ENCODE assay signal across 27 cellular contexts in genomic region chr10:96352587-96352986, GRCh38. TPM values are rescaled to one million over a fixed set of nuclear protein-coding genes. Genes with fewer than 3 reads are reported as not detected.
DNase-seq lines count a peak whose midpoint lies in the region; ATAC-seq and TF ChIP-seq lines count a peak whose summit lies in the region.
"Had no signal": no experiment of that assay in that cellular context is flagged by ENCODE, and none has a peak within 500 bp of the region (broad histone marks: within the 10 kb centered on the region; RNA-seq: fewer than 3 reads in every experiment).

No MANE protein-coding gene starts in this region.

- POLR2A ChIA-PET in WTC11 (lab: Charles Lee) = interaction anchor here (0.6 kb wide), 1 partner anchor 995 kb away, joined by 4 read pairs; no protein-coding TSS in a partner anchor

- H3K27me3 Mint-ChIP-seq in WTC11 (ENCODE audit: low read depth) = no peaks in the 10 kb centered on the region; the same call in 1 of the 2 replicates

- peak; percentile 29 for ATAC-seq in left lobe of liver
- no peak for ATAC-seq in WTC11
- ATAC-seq in HG03342 (IDR thresholded peaks at IDR 0.05; ENCODE audit: unreplicated experiment) = no peak

- H3K27ac Mint-ChIP-seq in WTC11 = no peak overlapping the region
- H3K27ac Mint-ChIP-seq: CD14-positive monocyte; CD8-positive, alpha-beta memory T cell had no signal

- peaks cover 10% of the 10 kb centered on the region; the same call in 1 of the 2 replicates for H3K9me3 Mint-ChIP-seq in WTC11

- H3K4me1 Mint-ChIP-seq in WTC11 = peaks cover 20% of the 10 kb centered on the region
- H3K4me1 Mint-ChIP-seq: CD14-positive monocyte; CD8-positive, alpha-beta memory T cell had no signal

- peaks cover 5% of the 10 kb centered on the region for H3K36me3 Mint-ChIP-seq in WTC11
- H3K36me3 Mint-ChIP-seq: CD14-positive monocyte; CD8-positive, alpha-beta memory T cell had no signal

- CTCF ChIA-PET in WTC11 (lab: Charles Lee) = interaction anchor here (1.0 to 1.4 kb wide), 5 partner anchors 12 to 61 kb away, joined by 3 to 9 read pairs (median 3); no protein-coding TSS in a partner anchor

- H3K4me1 ChIP-seq in HAP-1 = no peaks in the 10 kb centered on the region
- H3K4me1 ChIP-seq: BE2C, SJSA1 had no signal

- DNase-seq in LNCaP clone FGC (ENCODE audit: low read depth) (peak; percentile 61), coronary artery (ENCODE audit: low spot score) (peak; percentile 45), left lobe of liver (ENCODE audit: low spot score) (no peak), substantia nigra (lab: John Stamatoyannopoulos, UW) (no peak), WTC11 (ENCODE audit: low spot score) (no peak), HAP-1 (ENCODE audit: low spot score in 2 of 2) (no peak)
- DNase-seq: 8988T; ACHN; BE2C; CD8-positive, alpha-beta memory T cell; DMS153; H7; IMR-90; KG1; NCI-H1092; NCI-H1417 treated with DMSO at 0.1 percent for 48 hours; NCI-H1694 treated with DMSO at 0.1 percent for 48 hours; NCI-H2081; NCI-H2227 treated with DMSO at 0.1 percent for 48 hours; NCI-H526 treated with DMSO at 0.1 percent for 48 hours; PC-9; Right ventricle myocardium superior; RPMI8226 had no signal

- no peaks in the 10 kb centered on the region for H3K36me3 ChIP-seq in HAP-1 (replicated peaks)
- H3K36me3 ChIP-seq: BE2C, SJSA1 had no signal

- peaks cover 7% of the 10 kb centered on the region for H3K27me3 ChIP-seq in HAP-1 (ENCODE audit: low read depth)

- no peaks in the 10 kb centered on the region for H3K9me3 ChIP-seq in HAP-1
- H3K9me3 ChIP-seq: BE2C, SJSA1 had no signal

- H3K27ac ChIP-seq in coronary artery = no peak overlapping the region
- peak overlapping the region; percentile 53 for H3K27ac ChIP-seq in substantia nigra (ENCODE audit: low read depth, low read length, poor library complexity, severe bottlenecking)
- H3K27ac ChIP-seq: PC-9, SJSA1 had no signal

- TF ChIP-seq CTCF in LNCaP clone FGC (IDR thresholded peaks at IDR 0.05; ENCODE audit: control insufficient read depth, extremely low read depth, insufficient read depth) (no peak), coronary artery (IDR thresholded peaks at IDR 0.05) (no peak), WTC11 (IDR thresholded peaks at IDR 0.05) (no peak)

- H3K4me3 Mint-ChIP-seq in WTC11 = no peak overlapping the region
- H3K4me3 Mint-ChIP-seq: CD14-positive monocyte; CD8-positive, alpha-beta memory T cell had no signal

- in situ Hi-C loops in HAP-1 (cut with MboI; ENCODE audit: low sequenced_read_pairs) = no loop called here

- H3K4me3 ChIP-seq in LNCaP clone FGC (ENCODE audit: low read depth, low read length) (no peak overlapping the region), coronary artery (no peak overlapping the region), HAP-1 (no peak overlapping the region)
- H3K4me3 ChIP-seq: PC-9, SJSA1 had no signal

TF ChIP-seq in WTC11, 78 proteins besides CTCF, POLR2A, EP300 and RAD21 (continues in another document):
- TF ChIP-seq SMAD3 (CRISPR knock-in tag; IDR thresholded peaks at IDR 0.05; ENCODE audit: borderline replicate concordance) = no peak
- no peak for TF ChIP-seq FOXP4 (CRISPR knock-in tag; IDR thresholded peaks at IDR 0.05)
- no peak for TF ChIP-seq PREB (CRISPR knock-in tag; IDR thresholded peaks at IDR 0.05; ENCODE audit: borderline replicate concordance)
- TF ChIP-seq TP53 (CRISPR knock-in tag; IDR thresholded peaks at IDR 0.05) = no peak
- TF ChIP-seq EMX1 (CRISPR knock-in tag; IDR thresholded peaks at IDR 0.05) = no peak
- no peak for TF ChIP-seq ESRRA (CRISPR knock-in tag; IDR thresholded peaks at IDR 0.05; ENCODE audit: borderline replicate concordance)
- TF ChIP-seq ZNF281 (CRISPR knock-in tag; IDR thresholded peaks at IDR 0.05) = no peak
- no peak for TF ChIP-seq JUN (CRISPR knock-in tag; IDR thresholded peaks at IDR 0.05)
- TF ChIP-seq, protein P1, sequence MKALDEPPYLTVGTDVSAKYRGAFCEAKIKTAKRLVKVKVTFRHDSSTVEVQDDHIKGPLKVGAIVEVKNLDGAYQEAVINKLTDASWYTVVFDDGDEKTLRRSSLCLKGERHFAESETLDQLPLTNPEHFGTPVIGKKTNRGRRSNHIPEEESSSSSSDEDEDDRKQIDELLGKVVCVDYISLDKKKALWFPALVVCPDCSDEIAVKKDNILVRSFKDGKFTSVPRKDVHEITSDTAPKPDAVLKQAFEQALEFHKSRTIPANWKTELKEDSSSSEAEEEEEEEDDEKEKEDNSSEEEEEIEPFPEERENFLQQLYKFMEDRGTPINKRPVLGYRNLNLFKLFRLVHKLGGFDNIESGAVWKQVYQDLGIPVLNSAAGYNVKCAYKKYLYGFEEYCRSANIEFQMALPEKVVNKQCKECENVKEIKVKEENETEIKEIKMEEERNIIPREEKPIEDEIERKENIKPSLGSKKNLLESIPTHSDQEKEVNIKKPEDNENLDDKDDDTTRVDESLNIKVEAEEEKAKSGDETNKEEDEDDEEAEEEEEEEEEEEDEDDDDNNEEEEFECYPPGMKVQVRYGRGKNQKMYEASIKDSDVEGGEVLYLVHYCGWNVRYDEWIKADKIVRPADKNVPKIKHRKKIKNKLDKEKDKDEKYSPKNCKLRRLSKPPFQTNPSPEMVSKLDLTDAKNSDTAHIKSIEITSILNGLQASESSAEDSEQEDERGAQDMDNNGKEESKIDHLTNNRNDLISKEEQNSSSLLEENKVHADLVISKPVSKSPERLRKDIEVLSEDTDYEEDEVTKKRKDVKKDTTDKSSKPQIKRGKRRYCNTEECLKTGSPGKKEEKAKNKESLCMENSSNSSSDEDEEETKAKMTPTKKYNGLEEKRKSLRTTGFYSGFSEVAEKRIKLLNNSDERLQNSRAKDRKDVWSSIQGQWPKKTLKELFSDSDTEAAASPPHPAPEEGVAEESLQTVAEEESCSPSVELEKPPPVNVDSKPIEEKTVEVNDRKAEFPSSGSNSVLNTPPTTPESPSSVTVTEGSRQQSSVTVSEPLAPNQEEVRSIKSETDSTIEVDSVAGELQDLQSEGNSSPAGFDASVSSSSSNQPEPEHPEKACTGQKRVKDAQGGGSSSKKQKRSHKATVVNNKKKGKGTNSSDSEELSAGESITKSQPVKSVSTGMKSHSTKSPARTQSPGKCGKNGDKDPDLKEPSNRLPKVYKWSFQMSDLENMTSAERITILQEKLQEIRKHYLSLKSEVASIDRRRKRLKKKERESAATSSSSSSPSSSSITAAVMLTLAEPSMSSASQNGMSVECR (CRISPR knock-in tag; IDR thresholded peaks at IDR 0.05; ENCODE audit: borderline replicate concordance) = no peak
- no peak for TF ChIP-seq CDX4 (CRISPR knock-in tag; IDR thresholded peaks at IDR 0.05; ENCODE audit: borderline replicate concordance)
- TF ChIP-seq MXD4 (CRISPR knock-in tag; IDR thresholded peaks at IDR 0.05; ENCODE audit: borderline replicate concordance) = no peak
- no peak for TF ChIP-seq FOXP1 (CRISPR knock-in tag; IDR thresholded peaks at IDR 0.05; ENCODE audit: borderline replicate concordance)

RNA-seq across cellular contexts. Expression of gene OPALIN, which starts 6.2 kb away (rescaled TPM):
- total RNA-seq in left lobe of liver = not detected
- 0.04 TPM in 1 of 3 replicates, not detected in the others for total RNA-seq in WTC11 (2021)
- total RNA-seq: CD8-positive, alpha-beta memory T cell; H7; IMR-90; NCI-H460; PC-9; Right ventricle myocardium superior; SJSA1 had no signal

RNA-seq across cellular contexts. Expression of gene DNTT, which starts 48.4 kb away (rescaled TPM):
- total RNA-seq in left lobe of liver (not detected), WTC11 (2021) (0.09 TPM in 1 of 3 replicates, not detected in the others)
- total RNA-seq: CD8-positive, alpha-beta memory T cell; H7; IMR-90; NCI-H460; PC-9; Right ventricle myocardium superior; SJSA1 had no signal

Comparison
In these comparisons a context has a peak if more than half of its experiments do, and no peak if none do; other contexts are left out.
1. DNase-seq: peak in LNCaP clone FGC (single experiment) and coronary artery (single experiment); none in left lobe of liver (single experiment), substantia nigra (0 of 49), WTC11 (single experiment) and HAP-1 (0 of 2).